In genomic region chr12:69484428-69484827, GRCh38 we compare ENCODE assay signal across 1 cellular context.
TF ChIP-seq lines count a peak whose summit lies in the region.

No MANE protein-coding gene starts in this region.

TF ChIP-seq in K562, 482 proteins besides CTCF, POLR2A, EP300 and RAD21:
- TF ChIP-seq ARHGAP35 (IDR thresholded peaks at IDR 0.05; ENCODE audit: partially characterized antibody) (no peak), TAF1 (IDR thresholded peaks at IDR 0.05; ENCODE audit: control insufficient read depth, extremely low read depth, insufficient read depth, low read length, severe bottlenecking) (no peak), CREB3 (tag; conservative IDR thresholded peaks at IDR 0.05; ENCODE audit: low read depth) (no peak), ARID1B (IDR thresholded peaks at IDR 0.05) (no peak), HDGF (IDR thresholded peaks at IDR 0.05) (no peak), FOXK2 (conservative IDR thresholded peaks at IDR 0.05 in 1 of 2, IDR thresholded peaks at IDR 0.05 in 1 of 2; ENCODE audit: low read depth in 2 of 2) (no peak), ELK3 (CRISPR knock-in tag; IDR thresholded peaks at IDR 0.05) (no peak), ETV5 (CRISPR knock-in tag; IDR thresholded peaks at IDR 0.05; ENCODE audit: low read depth) (no peak), MBD2 (IDR thresholded peaks at IDR 0.05; ENCODE audit: borderline replicate concordance, low read depth) (no peak), TCF7L2 (IDR thresholded peaks at IDR 0.05; ENCODE audit: low read depth, low read length) (no peak), ATF6 (CRISPR knock-in tag; IDR thresholded peaks at IDR 0.05) (no peak)
